In the genomic region with DNA sequence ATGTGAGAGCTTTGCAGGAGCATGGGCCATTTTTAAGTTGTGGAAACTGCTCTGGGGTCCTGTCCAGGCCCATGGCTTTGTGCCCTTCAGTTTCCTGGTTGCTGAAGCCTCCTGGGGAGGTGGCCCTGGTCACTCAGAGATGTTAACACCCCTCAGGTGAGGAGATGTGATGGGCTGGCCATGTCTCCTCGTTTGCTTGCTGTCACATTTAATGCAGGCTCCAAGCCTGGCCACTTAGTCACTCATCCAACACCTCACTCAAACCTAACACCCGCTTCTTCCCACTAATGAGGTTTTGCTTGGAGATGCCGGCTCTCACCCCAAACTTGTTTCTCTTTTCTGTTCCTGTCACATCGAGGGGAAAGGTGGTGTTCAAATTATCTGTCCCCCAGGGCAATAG, we compare ENCODE assay signal across 27 cellular contexts.
"Had no signal": no experiment of that assay in that cellular context is flagged by ENCODE, and none has a peak within 500 bp of the region (broad histone marks: within the 10 kb centered on the region; RNA-seq: fewer than 3 reads in every experiment).

No MANE protein-coding gene starts in this region.

- H3K27me3 ChIP-seq: neural progenitor cell, ovary, right lobe of liver, testis, uterus had no signal

- DNase-seq: natural killer cell; occipital lobe; ovary; psoas muscle; right cardiac atrium; right lobe of liver; spleen; stimulated activated CD4-positive, alpha-beta T cell treated with anti-CD3 and anti-CD28 coated beads, Interleukin-12 subunit alpha, Interleukin-12 subunit beta, amount 100 ng/mL, for 4 hours; stimulated activated CD4-positive, alpha-beta T cell treated with anti-CD3 and anti-CD28 coated beads, Interleukin-1b, Interleukin-23, amount 100 ng/mL, for 48 hours; stimulated activated CD4-positive, alpha-beta T cell treated with anti-CD3 and anti-CD28 coated beads, Interleukin-4, amount 100 ng/mL, for 1 hour; stimulated activated CD4-positive, alpha-beta T cell treated with anti-CD3 and anti-CD28 coated beads, Interleukin-4, amount 100 ng/mL, for 4 hours; stimulated activated CD8-positive, alpha-beta memory T cell treated with anti-CD3 and anti-CD28 coated beads, Interleukin-4, amount 100 ng/mL, for 48 hours; stimulated activated naive CD4-positive, alpha-beta T cell; stimulated activated naive CD8-positive, alpha-beta T cell treated with anti-CD3 and anti-CD28 coated beads, Interleukin-15, amount 100 ng/mL, for 72 hours; stimulated activated naive CD8-positive, alpha-beta T cell treated with anti-CD3 and anti-CD28 coated beads, Interleukin-15, Interleukin-2, amounts not matched to agents 100 U/mL and 50 U/mL, for 24 hours; substantia nigra; testis; tibial artery; transverse colon; upper lobe of right lung; uterus had no signal

- H3K27ac ChIP-seq: neural progenitor cell, ovary, parathyroid adenoma, psoas muscle, right lobe of liver, skin epidermis, spleen, suprapubic skin, testis, tibial artery, transverse colon, upper lobe of right lung, uterus had no signal

- ATAC-seq: natural killer cell; psoas muscle; right lobe of liver; stimulated activated memory B cell treated with anti-CD40 and anti-IgM and Interleukin-4, amounts not matched to agents 10 μg/mL and 1 μg/mL and 100 μg/mL, for 72 hours; stimulated activated naive CD8-positive, alpha-beta T cell treated with anti-CD3 and anti-CD28 coated beads, Interleukin-15, amount 100 ng/mL, for 72 hours; stimulated activated naive CD8-positive, alpha-beta T cell treated with anti-CD3 and anti-CD28 coated beads, Interleukin-15, Interleukin-2, amounts not matched to agents 100 U/mL and 50 U/mL, for 24 hours; upper lobe of right lung had no signal

- H3K36me3 ChIP-seq: neural progenitor cell, ovary, right lobe of liver, spleen, suprapubic skin, tibial artery, transverse colon, upper lobe of right lung, uterus had no signal

- H3K9me3 ChIP-seq: ovary, right lobe of liver, suprapubic skin, testis, transverse colon, upper lobe of right lung, uterus had no signal

- H3K4me3 ChIP-seq: neural progenitor cell, ovary, psoas muscle, right lobe of liver, skin epidermis, smooth muscle cell, spleen, suprapubic skin, testis, tibial artery, transverse colon, upper lobe of right lung, uterus had no signal

- H3K4me1 ChIP-seq: neural progenitor cell, parathyroid adenoma, psoas muscle, spleen, suprapubic skin, testis, tibial artery, transverse colon, upper lobe of right lung, uterus had no signal
